Comparison of ENCODE assay signal across 1 cellular context in the genomic region with DNA sequence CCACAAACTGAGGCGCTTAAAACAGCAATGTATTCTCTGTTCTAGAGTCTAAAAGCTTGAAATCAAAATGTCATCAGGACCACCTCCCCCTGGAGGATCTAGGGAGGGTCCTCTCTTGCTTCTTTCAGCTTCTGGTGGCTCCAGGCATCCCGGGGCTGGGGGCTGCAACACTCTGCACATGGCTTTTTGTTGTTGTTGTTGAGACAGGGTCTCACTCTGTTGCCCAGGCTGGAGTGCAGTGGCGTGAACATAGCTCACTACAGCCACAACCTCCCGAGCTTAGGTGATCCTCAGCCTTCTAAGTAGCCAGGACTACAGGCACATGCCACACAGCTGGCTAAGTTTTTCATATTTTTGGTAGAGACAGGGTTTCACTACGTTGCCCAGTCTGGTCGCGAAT.
TF ChIP-seq lines count a peak whose summit lies in the region.

No MANE protein-coding gene starts in this region.

TF ChIP-seq in IMR-90, 13 proteins besides CTCF, POLR2A, EP300 and RAD21 (continued from another document):
- TF ChIP-seq, protein P1, sequence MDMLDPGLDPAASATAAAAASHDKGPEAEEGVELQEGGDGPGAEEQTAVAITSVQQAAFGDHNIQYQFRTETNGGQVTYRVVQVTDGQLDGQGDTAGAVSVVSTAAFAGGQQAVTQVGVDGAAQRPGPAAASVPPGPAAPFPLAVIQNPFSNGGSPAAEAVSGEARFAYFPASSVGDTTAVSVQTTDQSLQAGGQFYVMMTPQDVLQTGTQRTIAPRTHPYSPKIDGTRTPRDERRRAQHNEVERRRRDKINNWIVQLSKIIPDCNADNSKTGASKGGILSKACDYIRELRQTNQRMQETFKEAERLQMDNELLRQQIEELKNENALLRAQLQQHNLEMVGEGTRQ (IDR thresholded peaks at IDR 0.05; ENCODE audit: low read depth, low read length) = no peak
- TF ChIP-seq CHD1 (IDR thresholded peaks at IDR 0.05; ENCODE audit: low read depth, low read length) (no peak), RFX5 (IDR thresholded peaks at IDR 0.05; ENCODE audit: low read depth, low read length) (no peak), FOS (IDR thresholded peaks at IDR 0.05; ENCODE audit: low read depth, low read length) (no peak), MXI1 (IDR thresholded peaks at IDR 0.05; ENCODE audit: borderline replicate concordance, low read depth, low read length) (no peak), RCOR1 (IDR thresholded peaks at IDR 0.05; ENCODE audit: insufficient replicate concordance, low read length) (no peak), MAZ (IDR thresholded peaks at IDR 0.05; ENCODE audit: borderline replicate concordance, low read depth, low read length) (no peak)
- TF ChIP-seq, protein P2, sequence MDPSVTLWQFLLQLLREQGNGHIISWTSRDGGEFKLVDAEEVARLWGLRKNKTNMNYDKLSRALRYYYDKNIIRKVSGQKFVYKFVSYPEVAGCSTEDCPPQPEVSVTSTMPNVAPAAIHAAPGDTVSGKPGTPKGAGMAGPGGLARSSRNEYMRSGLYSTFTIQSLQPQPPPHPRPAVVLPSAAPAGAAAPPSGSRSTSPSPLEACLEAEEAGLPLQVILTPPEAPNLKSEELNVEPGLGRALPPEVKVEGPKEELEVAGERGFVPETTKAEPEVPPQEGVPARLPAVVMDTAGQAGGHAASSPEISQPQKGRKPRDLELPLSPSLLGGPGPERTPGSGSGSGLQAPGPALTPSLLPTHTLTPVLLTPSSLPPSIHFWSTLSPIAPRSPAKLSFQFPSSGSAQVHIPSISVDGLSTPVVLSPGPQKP (IDR thresholded peaks at IDR 0.05; ENCODE audit: borderline replicate concordance, low read depth, low read length) = no peak
